1 cellular context compared by ENCODE assay signal in the genomic region with DNA sequence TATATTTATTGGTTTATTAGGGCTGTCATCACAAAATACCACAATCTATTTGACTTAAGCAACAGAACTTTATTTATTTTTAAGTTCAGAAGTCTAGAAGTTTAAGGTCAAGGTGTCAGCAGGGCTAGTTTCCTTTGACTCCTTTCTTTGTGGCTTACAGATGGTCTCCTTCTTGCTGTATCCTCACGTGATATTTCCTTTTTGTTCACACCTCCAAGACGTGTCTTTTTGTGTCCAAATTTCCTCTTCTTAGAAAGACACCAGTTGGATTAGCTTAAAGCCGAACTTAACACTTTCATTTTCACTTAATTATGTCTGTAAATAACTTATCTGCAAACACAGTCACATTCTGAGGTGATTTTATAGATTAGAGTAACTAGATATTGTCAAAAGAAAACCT.
TF ChIP-seq lines count a peak whose summit lies in the region.

No MANE protein-coding gene starts in this region.

TF ChIP-seq in K562, 482 proteins besides CTCF, POLR2A, EP300 and RAD21:
- TF ChIP-seq MGA (IDR thresholded peaks at IDR 0.05) (peak; percentile 65), ZNF79 (CRISPR knock-in tag; IDR thresholded peaks at IDR 0.05; ENCODE audit: low read depth) (no peak), CHD4 (IDR thresholded peaks at IDR 0.05; ENCODE audit: insufficient read depth, insufficient replicate concordance, low read depth, low read length, poor library complexity, severe bottlenecking) (no peak), ZNF23 (CRISPR knock-in tag; IDR thresholded peaks at IDR 0.05) (no peak), L3MBTL2 (IDR thresholded peaks at IDR 0.05) (peak; percentile 71), ZNF764 (CRISPR knock-in tag; IDR thresholded peaks at IDR 0.05; ENCODE audit: low read depth) (no peak)
- TF ChIP-seq, protein P1, sequence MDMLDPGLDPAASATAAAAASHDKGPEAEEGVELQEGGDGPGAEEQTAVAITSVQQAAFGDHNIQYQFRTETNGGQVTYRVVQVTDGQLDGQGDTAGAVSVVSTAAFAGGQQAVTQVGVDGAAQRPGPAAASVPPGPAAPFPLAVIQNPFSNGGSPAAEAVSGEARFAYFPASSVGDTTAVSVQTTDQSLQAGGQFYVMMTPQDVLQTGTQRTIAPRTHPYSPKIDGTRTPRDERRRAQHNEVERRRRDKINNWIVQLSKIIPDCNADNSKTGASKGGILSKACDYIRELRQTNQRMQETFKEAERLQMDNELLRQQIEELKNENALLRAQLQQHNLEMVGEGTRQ (CRISPR knock-in tag; IDR thresholded peaks at IDR 0.05): 0 out of 2 replicates have a peak, but pooled peaks have one; percentile 10
TF ChIP-seq in K562: peak in this region for 3.
